Comparison of ENCODE assay signal across 1 cellular context in the genomic region with DNA sequence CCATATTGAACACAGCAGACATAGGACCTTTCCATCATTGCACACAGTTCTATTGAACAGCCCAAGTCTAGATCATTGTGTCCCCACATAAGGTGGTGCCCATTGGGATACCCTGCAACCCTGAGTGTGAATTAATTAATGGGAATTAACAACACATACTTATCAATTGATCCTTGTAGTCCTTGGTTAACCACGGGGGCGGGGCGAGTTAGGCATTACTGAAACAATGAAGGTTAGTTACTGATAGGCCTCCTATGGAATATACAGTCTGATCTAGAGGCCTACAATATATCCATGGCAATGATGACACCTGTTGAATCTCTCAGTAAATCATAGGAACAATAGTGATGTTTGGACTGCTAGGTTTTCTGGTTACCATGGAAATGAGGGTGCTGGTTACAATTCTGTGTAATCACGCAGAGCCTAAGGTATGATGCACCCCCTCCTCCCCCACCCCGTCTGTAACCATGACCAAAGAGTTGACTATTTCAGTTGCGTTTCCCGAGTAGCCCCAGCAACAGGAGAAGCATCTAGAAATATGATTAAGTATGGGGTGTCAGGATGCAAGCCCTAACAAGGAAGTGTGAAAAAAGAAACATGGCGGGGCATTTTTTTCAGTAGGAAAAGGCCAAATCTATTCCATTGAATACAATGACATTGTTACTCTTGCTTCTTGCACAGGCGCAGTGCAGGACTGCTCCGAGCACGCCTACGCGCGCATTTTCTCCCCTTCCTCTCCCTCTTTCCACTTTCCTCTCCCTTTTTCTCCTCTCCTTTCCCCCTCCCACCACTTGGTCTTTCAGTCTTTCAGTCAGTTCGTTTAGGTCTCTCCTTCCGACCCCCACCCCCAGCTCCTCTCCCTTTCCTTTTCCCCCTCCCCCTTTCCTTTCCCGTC.
TF ChIP-seq lines count a peak whose summit lies in the region.

No MANE protein-coding gene starts in this region.

TF ChIP-seq in IMR-90, 13 proteins besides CTCF, POLR2A, EP300 and RAD21:
- TF ChIP-seq CHD1 (IDR thresholded peaks at IDR 0.05; ENCODE audit: low read depth, low read length) (no peak), NFE2L2 (IDR thresholded peaks at IDR 0.05; ENCODE audit: low read depth, low read length) (no peak), BHLHE40 (IDR thresholded peaks at IDR 0.05; ENCODE audit: low read depth, low read length) (no peak), MAFK (IDR thresholded peaks at IDR 0.05; ENCODE audit: low read depth, low read length) (no peak), MXI1 (IDR thresholded peaks at IDR 0.05; ENCODE audit: borderline replicate concordance, low read depth, low read length) (no peak), CEBPB (IDR thresholded peaks at IDR 0.05; ENCODE audit: low read depth, low read length) (no peak), RCOR1 (IDR thresholded peaks at IDR 0.05; ENCODE audit: insufficient replicate concordance, low read length) (no peak), RFX5 (IDR thresholded peaks at IDR 0.05; ENCODE audit: low read depth, low read length) (no peak), MAZ (IDR thresholded peaks at IDR 0.05; ENCODE audit: borderline replicate concordance, low read depth, low read length) (no peak; the same call in 1 of the 2 replicates), SMC3 (IDR thresholded peaks at IDR 0.05; ENCODE audit: low read depth, low read length) (no peak), FOS (IDR thresholded peaks at IDR 0.05; ENCODE audit: low read depth, low read length) (no peak)
- TF ChIP-seq, protein P1, sequence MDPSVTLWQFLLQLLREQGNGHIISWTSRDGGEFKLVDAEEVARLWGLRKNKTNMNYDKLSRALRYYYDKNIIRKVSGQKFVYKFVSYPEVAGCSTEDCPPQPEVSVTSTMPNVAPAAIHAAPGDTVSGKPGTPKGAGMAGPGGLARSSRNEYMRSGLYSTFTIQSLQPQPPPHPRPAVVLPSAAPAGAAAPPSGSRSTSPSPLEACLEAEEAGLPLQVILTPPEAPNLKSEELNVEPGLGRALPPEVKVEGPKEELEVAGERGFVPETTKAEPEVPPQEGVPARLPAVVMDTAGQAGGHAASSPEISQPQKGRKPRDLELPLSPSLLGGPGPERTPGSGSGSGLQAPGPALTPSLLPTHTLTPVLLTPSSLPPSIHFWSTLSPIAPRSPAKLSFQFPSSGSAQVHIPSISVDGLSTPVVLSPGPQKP (IDR thresholded peaks at IDR 0.05; ENCODE audit: borderline replicate concordance, low read depth, low read length): no peak
- TF ChIP-seq, protein P2, sequence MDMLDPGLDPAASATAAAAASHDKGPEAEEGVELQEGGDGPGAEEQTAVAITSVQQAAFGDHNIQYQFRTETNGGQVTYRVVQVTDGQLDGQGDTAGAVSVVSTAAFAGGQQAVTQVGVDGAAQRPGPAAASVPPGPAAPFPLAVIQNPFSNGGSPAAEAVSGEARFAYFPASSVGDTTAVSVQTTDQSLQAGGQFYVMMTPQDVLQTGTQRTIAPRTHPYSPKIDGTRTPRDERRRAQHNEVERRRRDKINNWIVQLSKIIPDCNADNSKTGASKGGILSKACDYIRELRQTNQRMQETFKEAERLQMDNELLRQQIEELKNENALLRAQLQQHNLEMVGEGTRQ (IDR thresholded peaks at IDR 0.05; ENCODE audit: low read depth, low read length): no peak
TF ChIP-seq in IMR-90: peak in this region for 0.
